ENCODE assay signal across 24 cellular contexts in the genomic region with DNA sequence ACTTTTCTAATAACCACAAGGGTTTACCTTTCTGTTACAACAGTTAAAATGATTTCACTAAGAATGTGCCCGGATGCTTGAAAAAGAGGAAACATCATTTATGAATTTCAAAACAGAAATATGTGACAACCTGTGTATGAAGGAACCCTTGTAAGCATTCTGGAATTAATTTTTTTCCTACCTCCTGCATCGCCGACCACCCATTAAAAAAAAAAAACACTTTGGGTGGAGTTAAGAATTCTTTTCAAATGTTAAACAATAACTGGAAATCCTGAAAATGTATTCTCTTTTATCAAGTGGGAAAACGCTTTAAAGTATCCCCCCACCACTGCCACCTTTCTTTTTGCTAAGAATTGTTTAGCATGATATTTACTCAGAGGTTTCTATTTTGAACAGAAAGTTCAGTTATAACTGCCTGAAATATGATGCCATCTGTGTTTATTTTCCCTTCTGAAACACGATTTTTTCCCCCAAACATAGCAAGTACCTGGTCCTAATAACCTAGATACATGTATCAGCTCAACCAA. TPM values are rescaled to one million over a fixed set of nuclear protein-coding genes. Genes with fewer than 3 reads are reported as not detected.
"Had no signal": no experiment of that assay in that cellular context is flagged by ENCODE, and none has a peak within 500 bp of the region (broad histone marks: within the 10 kb centered on the region; RNA-seq: fewer than 3 reads in every experiment).

No MANE protein-coding gene starts in this region.

- H3K27ac ChIP-seq: hepatocyte, parathyroid adenoma, testis, tibial artery had no signal

- H3K27me3 ChIP-seq: esophagus squamous epithelium, hepatocyte, left lung, stomach, testis, tibial artery had no signal

- DNase-seq: central memory CD4-positive, alpha-beta T cell; effector CD8-positive, alpha-beta T cell; endodermal cell; erythroblast; esophagus squamous epithelium; foreskin melanocyte; kidney; left lung; mesenchymal stem cell; mucosa of descending colon; naive B cell; stimulated activated CD4-positive, alpha-beta T cell treated with anti-CD3 and anti-CD28 coated beads, Interleukin-2, amount 100 ng/mL, for 24 hours; stimulated activated CD4-positive, alpha-beta T cell treated with anti-CD3 and anti-CD28 coated beads, Interleukin-4, amount 100 ng/mL, for 24 hours; stimulated activated naive CD4-positive, alpha-beta T cell treated with Interleukin-2 at 50 U/mL for 16 hours; stomach; testis; tibial artery had no signal

- H3K36me3 ChIP-seq: esophagus squamous epithelium, left lung, stomach, tibial artery had no signal

- H3K9me3 ChIP-seq: esophagus squamous epithelium, left lung, mucosa of descending colon, stomach, testis, tibial artery had no signal

- H3K4me1 ChIP-seq: esophagus squamous epithelium, parathyroid adenoma, stomach, testis, tibial artery had no signal

- H3K4me3 ChIP-seq: esophagus squamous epithelium, hepatocyte, left lung, mucosa of descending colon, smooth muscle cell, stomach, testis, tibial artery had no signal

- ATAC-seq: left lung; mucosa of descending colon; natural killer cell treated with Interleukin-12 subunit alpha and Interleukin-12 subunit beta and Interleukin-15 and Interleukin-18, amount 100 ng/mL, for 72 hours; sciatic nerve; stimulated activated effector memory CD8-positive, alpha-beta T cell treated with anti-CD3 and anti-CD28 coated beads, Interleukin-12 subunit alpha, Interleukin-12 subunit beta, amount 100 ng/mL, for 72 hours had no signal

RNA-seq across cellular contexts. Expression of gene CYYR1, which starts 9.0 kb away (rescaled TPM):
- total RNA-seq: natural killer cell treated with Interleukin-12 subunit alpha and Interleukin-12 subunit beta and Interleukin-15 and Interleukin-18, amount 100 ng/mL, for 72 hours; osteoblast had no signal
